ENCODE assay signal across 8 cellular contexts in genomic region chr5:148808864-148809642, GRCh38. TPM values are rescaled to one million over a fixed set of nuclear protein-coding genes. Genes with fewer than 3 reads are reported as not detected.
DNase-seq lines count a peak whose midpoint lies in the region; ATAC-seq and TF ChIP-seq lines count a peak whose summit lies in the region.

No MANE protein-coding gene starts in this region.

- H3K36me3 ChIP-seq in right atrium auricular region, result no peaks in the 10 kb centered on the region

- peak; percentile 68 for DNase-seq in Right ventricle myocardium superior
- DNase-seq in right atrium auricular region (ENCODE audit: low spot score), result no peak
- peak; percentile 73 for DNase-seq in NCI-H446 treated with DMSO at 0.1 percent for 48 hours (lab: John Stamatoyannopoulos, UW)
- peak; percentile 41 for DNase-seq in activated naive CD4-positive, alpha-beta T cell treated with anti-CD3 and anti-CD28 coated beads, Interleukin-2, amount 50 U/mL, for 16 hours
- no peak for DNase-seq in 8988T
- no peak for DNase-seq in NCI-H226

- peaks cover 0 to 37% of the 10 kb centered on the region in 2 donors for H3K4me1 ChIP-seq in right atrium auricular region
- peaks cover 81% of the 10 kb centered on the region for H3K4me1 ChIP-seq in mononuclear cell (ENCODE audit: insufficient read depth, low read length)

- no peak for TF ChIP-seq CTCF in right atrium auricular region (IDR thresholded peaks at IDR 0.05)

- no peaks in the 10 kb centered on the region for H3K9me3 ChIP-seq in right atrium auricular region
- H3K9me3 ChIP-seq in mononuclear cell (ENCODE audit: low read depth, low read length), result no peaks in the 10 kb centered on the region

- H3K27me3 ChIP-seq in right atrium auricular region (no peaks in the 10 kb centered on the region), mononuclear cell (ENCODE audit: insufficient read depth, low read length) (no peaks in the 10 kb centered on the region)

- H3K4me3 ChIP-seq in right atrium auricular region (peak overlapping the region in 1 of 2 donors; percentile 14), mononuclear cell (ENCODE audit: low read length) (peak overlapping the region; percentile 32)

- peak overlapping the region in 1 of 2 donors; percentile 27 for H3K27ac ChIP-seq in right atrium auricular region

- ATAC-seq in Right ventricle myocardium superior (ENCODE audit: poor library complexity) (peak; percentile 19), HG02943 (IDR thresholded peaks at IDR 0.05; ENCODE audit: low read depth, unreplicated experiment) (peak; percentile 61)

- intact Hi-C loops in Right ventricle myocardium superior (cut with DNase I), result no loop called here

RNA-seq across cellular contexts. Expression of gene ADRB2, which starts 17.4 kb away (rescaled TPM):
- 5.6 TPM for total RNA-seq in Right ventricle myocardium superior
- total RNA-seq in right atrium auricular region, result 1 to 10 TPM; 7.3 to 7.7 TPM
- 27.5 TPM for total RNA-seq in mononuclear cell

Comparison
In these comparisons a context has a peak if more than half of its experiments do, and no peak if none do; other contexts are left out.
1. DNase-seq: peak in Right ventricle myocardium superior (single experiment), NCI-H446 treated with DMSO at 0.1 percent for 48 hours (single experiment) and activated naive CD4-positive, alpha-beta T cell treated with anti-CD3 and anti-CD28 coated beads, Interleukin-2, amount 50 U/mL, for 16 hours (single experiment); none in right atrium auricular region (single experiment), 8988T (single experiment) and NCI-H226 (single experiment).